Comparison of ENCODE assay signal across 8 cellular contexts in genomic region chr4:83219344-83219990, GRCh38.
DNase-seq lines count a peak whose midpoint lies in the region; ATAC-seq and TF ChIP-seq lines count a peak whose summit lies in the region.

No MANE protein-coding gene starts in this region.

- TF ChIP-seq CTCF in BJ (IDR thresholded peaks at IDR 0.05; ENCODE audit: insufficient read depth, low read depth, low read length): no peak

- H3K27ac ChIP-seq in epithelial cell of prostate: peak overlapping the region; percentile 77

- no peaks in the 10 kb centered on the region for H3K27me3 ChIP-seq in BJ (ENCODE audit: control insufficient read depth, insufficient read depth, low read length)

- H3K4me3 ChIP-seq in BJ (ENCODE audit: low read depth, low read length): no peak overlapping the region

- CTCF ChIA-PET in BJ (lab: Yijun Ruan, JAX): no interaction called here

- ATAC-seq in HG02852 (IDR thresholded peaks at IDR 0.05; ENCODE audit: unreplicated experiment): peak; percentile 23

- POLR2A ChIA-PET in BJ (lab: Charles Lee): no interaction called here

- no peaks in the 10 kb centered on the region for H3K36me3 ChIP-seq in BJ (ENCODE audit: control insufficient read depth, insufficient read depth, low read length)

- peak; percentile 44 for DNase-seq in BJ (ENCODE audit: low read depth)
- DNase-seq in activated CD4-positive, alpha-beta T cell treated with anti-CD3 and anti-CD28 coated beads for 48 hours: peak; percentile 81
- peak; percentile 39 for DNase-seq in epithelial cell of prostate (ENCODE audit: low read depth, low spot score)
- DNase-seq in stimulated activated CD4-positive, alpha-beta T cell treated with anti-CD3 and anti-CD28 coated beads, Interleukin-15, amount 100 ng/mL, for 48 hours (ENCODE audit: low read depth in 2 of 2): peak; percentile 45 to 66
- DNase-seq in HT-29 (ENCODE audit: low spot score): no peak
- no peak for DNase-seq in iPS-NIHi11 (ENCODE audit: low spot score)
- DNase-seq in CD1c-positive myeloid dendritic cell (ENCODE audit: extremely low spot score): no peak

Comparison
In these comparisons a context has a peak if more than half of its experiments do, and no peak if none do; other contexts are left out.
1. DNase-seq: peak in BJ (single experiment), activated CD4-positive, alpha-beta T cell treated with anti-CD3 and anti-CD28 coated beads for 48 hours (single experiment), epithelial cell of prostate (single experiment) and stimulated activated CD4-positive, alpha-beta T cell treated with anti-CD3 and anti-CD28 coated beads, Interleukin-15, amount 100 ng/mL, for 48 hours (2 of 2); none in HT-29 (single experiment), iPS-NIHi11 (single experiment) and CD1c-positive myeloid dendritic cell (single experiment).